Comparison of ENCODE assay signal across 10 cellular contexts in the genomic region with DNA sequence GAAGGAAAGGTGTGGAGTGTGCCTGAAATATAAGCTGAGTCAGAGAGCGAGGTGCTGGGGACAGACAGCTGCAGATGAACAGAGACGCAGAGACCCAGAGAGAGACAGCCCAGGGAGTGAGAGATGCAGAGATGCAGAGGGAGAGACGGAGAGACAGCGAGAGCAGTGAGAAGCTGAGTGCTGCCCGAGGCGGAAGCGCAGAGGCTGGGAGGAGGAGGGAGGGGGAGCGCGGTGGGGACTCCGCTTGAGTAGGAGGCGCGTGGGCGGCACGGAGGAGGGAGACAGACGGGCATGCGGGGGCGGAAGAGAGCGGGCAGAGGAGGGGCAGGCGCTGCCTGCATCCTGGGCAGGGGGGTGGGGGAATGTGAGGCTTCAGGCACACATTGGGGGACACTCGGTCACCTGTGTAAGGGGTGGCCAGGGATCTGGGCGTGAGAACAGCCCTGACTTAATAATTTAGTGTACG. TPM values are rescaled to one million over a fixed set of nuclear protein-coding genes. Genes with fewer than 3 reads are reported as not detected.
DNase-seq lines count a peak whose midpoint lies in the region; ATAC-seq and TF ChIP-seq lines count a peak whose summit lies in the region.
"Had no signal": no experiment of that assay in that cellular context is flagged by ENCODE, and none has a peak within 500 bp of the region (broad histone marks: within the 10 kb centered on the region; RNA-seq: fewer than 3 reads in every experiment).

No MANE protein-coding gene starts in this region.

- peaks cover 2% of the 10 kb centered on the region; the same call in 1 of the 2 replicates for H3K27me3 ChIP-seq in Panc1 (ENCODE audit: control insufficient read depth, insufficient read depth, low read length)
- H3K27me3 ChIP-seq in tibial artery: peaks cover 7 to 91% of the 10 kb centered on the region in 2 donors

- no peak overlapping the region for H3K27ac ChIP-seq in Panc1 (ENCODE audit: low read length)
- H3K27ac ChIP-seq in tibial artery: no peak overlapping the region
- H3K27ac ChIP-seq: skin epidermis had no signal

- H3K36me3 ChIP-seq in Panc1 (ENCODE audit: control insufficient read depth, insufficient read depth, low read length) (no peaks in the 10 kb centered on the region), tibial artery (no peaks in the 10 kb centered on the region)

- TF ChIP-seq CTCF in Panc1 (IDR thresholded peaks at IDR 0.05): no peak
- TF ChIP-seq CTCF in tibial artery (IDR thresholded peaks at IDR 0.05): no peak

- in situ Hi-C loops in Panc1 (cut with HindIII; ENCODE audit: low pct_unique_long_range_greater_than_20kb, low sequenced_read_pairs): no loop called here

- H3K9me3 ChIP-seq in Panc1 (ENCODE audit: control insufficient read depth, insufficient read depth, low read depth, low read length) (no peaks in the 10 kb centered on the region), tibial artery (peaks cover 0 to 4% (median 0%) of the 10 kb centered on the region in 3 donors)

- CTCF ChIA-PET in Panc1 (lab: Charles Lee): no interaction called here

- peak; percentile 58 for ATAC-seq in Panc1
- no peak for ATAC-seq in GM21515 (IDR thresholded peaks at IDR 0.05; ENCODE audit: unreplicated experiment)

- POLR2A ChIA-PET in Panc1 (lab: Charles Lee): no interaction called here

- BruUV-seq in Panc1 (replicated peaks; lab: Mats Ljungman, UMichigan): no TSS peak

- intact Hi-C loops in Panc1 (cut with micrococcal nuclease; ENCODE audit: unreplicated experiment): no loop called here
- intact Hi-C loops in tibial artery (cut with DNase I; ENCODE audit: low total_unique reads): no loop called here

- H3K4me1 ChIP-seq in Panc1 (ENCODE audit: control insufficient read depth, insufficient read depth, low read length) (no peaks in the 10 kb centered on the region), tibial artery (peaks cover 0 to 19% (median 14%) of the 10 kb centered on the region in 4 donors)

- H3K4me3 ChIP-seq in Panc1 (ENCODE audit: low read depth in 2 of 2, low read length in 2 of 2): peak overlapping the region in 1 of 2 experiments; percentile 21; a peak in 2 of 4 replicates
- no peak overlapping the region for H3K4me3 ChIP-seq in tibial artery

- DNase-seq in activated T-cell treated with anti-CD3 and anti-CD28 coated beads for 1 hour (ENCODE audit: low read depth): peak; percentile 79
- no peak for DNase-seq in activated T-cell treated with anti-CD3 and anti-CD28 coated beads, Interleukin-2, amount 50 U/mL, for 48 hours
- no peak for DNase-seq in Panc1 (ENCODE audit: low read depth, low spot score)
- peak; percentile 68 for DNase-seq in activated naive CD4-positive, alpha-beta T cell treated with Interleukin-2 at 50 U/mL for 16 hours
- DNase-seq in kidney tubule cell (ENCODE audit: low spot score): peak; percentile 48
- peak; percentile 26 for DNase-seq in stimulated activated CD8-positive, alpha-beta memory T cell treated with anti-CD3 and anti-CD28 coated beads, Interleukin-7, amount 100 ng/mL, for 24 hours (ENCODE audit: low read depth)
- DNase-seq in tibial artery: no peak

RNA-seq across cellular contexts. Expression of gene SLC8A2, which starts 25.7 kb away (rescaled TPM):
- total RNA-seq in Panc1 (2021; ENCODE audit: unreplicated experiment): 0.10 TPM
- polyA plus RNA-seq in Panc1 (2012; ENCODE audit: insufficient read length): 1.2 TPM
- total RNA-seq: activated CD8-positive, alpha-beta memory T cell treated with anti-CD3 and anti-CD28 coated beads for 36 hours had no signal

RNA-seq across cellular contexts. Expression of gene MEIS3, which starts 26.6 kb away (rescaled TPM):
- total RNA-seq in Panc1 (2021; ENCODE audit: unreplicated experiment): 11.3 TPM
- 20.1 TPM for polyA plus RNA-seq in Panc1 (2012; ENCODE audit: insufficient read length)
- total RNA-seq: activated CD8-positive, alpha-beta memory T cell treated with anti-CD3 and anti-CD28 coated beads for 36 hours had no signal

RNA-seq across cellular contexts. Expression of gene KPTN, which starts 38.0 kb away (rescaled TPM):
- total RNA-seq in Panc1 (2021; ENCODE audit: unreplicated experiment): 26.5 TPM
- 21.9 TPM for polyA plus RNA-seq in Panc1 (2012; ENCODE audit: insufficient read length)

Comparison
In these comparisons a context has a peak if more than half of its experiments do, and no peak if none do; other contexts are left out.
1. DNase-seq: peak in activated T-cell treated with anti-CD3 and anti-CD28 coated beads for 1 hour (single experiment), activated naive CD4-positive, alpha-beta T cell treated with Interleukin-2 at 50 U/mL for 16 hours (single experiment), kidney tubule cell (single experiment) and stimulated activated CD8-positive, alpha-beta memory T cell treated with anti-CD3 and anti-CD28 coated beads, Interleukin-7, amount 100 ng/mL, for 24 hours (single experiment); none in activated T-cell treated with anti-CD3 and anti-CD28 coated beads, Interleukin-2, amount 50 U/mL, for 48 hours (0 of 2), Panc1 (single experiment) and tibial artery (0 of 2).